ENCODE assay signal across 12 cellular contexts in the genomic region with DNA sequence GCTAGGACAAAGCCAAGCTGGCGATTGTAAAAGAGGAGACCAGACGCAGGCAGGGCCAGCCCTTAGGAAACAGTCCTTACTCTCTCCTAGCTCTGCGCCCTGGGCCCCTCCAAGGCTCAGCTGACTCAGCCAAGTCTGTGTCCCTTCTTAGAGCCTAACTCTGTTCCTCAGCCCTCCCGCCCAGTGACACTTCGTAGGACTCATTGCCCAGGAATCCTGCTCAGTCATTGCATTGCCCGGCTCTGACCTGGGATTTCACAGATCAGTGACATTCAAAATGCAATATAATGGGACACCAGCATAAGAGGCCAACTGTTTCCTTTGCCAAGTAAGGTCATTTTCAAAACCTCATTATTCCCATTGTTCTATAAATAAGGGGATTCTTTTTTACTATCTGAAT.
A peak's percentile ranks its signal among the peaks of the same experiment; 100 is the strongest.
DNase-seq lines count a peak whose midpoint lies in the region; ATAC-seq lines count a peak whose summit lies in the region.
"Had no signal": no experiment of that assay in that cellular context is flagged by ENCODE, and none has a peak within 500 bp of the region (broad histone marks: within the 10 kb centered on the region; RNA-seq: fewer than 3 reads in every experiment).

No MANE protein-coding gene starts in this region.

- H3K36me3 ChIP-seq in NT2/D1 (ENCODE audit: insufficient read depth, insufficient read length, low read length) = no peaks in the 10 kb centered on the region
- no peaks in the 10 kb centered on the region for H3K36me3 ChIP-seq in naive thymus-derived CD4-positive, alpha-beta T cell (ENCODE audit: control insufficient read depth in 2 of 3, insufficient read depth in 3 of 3, low read length in 3 of 3)
- H3K36me3 ChIP-seq: prostate gland had no signal

- H3K27ac Mint-ChIP-seq in naive thymus-derived CD4-positive, alpha-beta T cell = no peak overlapping the region
- H3K27ac Mint-ChIP-seq: activated CD8-positive, alpha-beta memory T cell treated with anti-CD3 and anti-CD28 coated beads, Interleukin-2, amount 10 ng/mL, durations not matched to agents 7 days and 5 days had no signal

- H3K36me3 Mint-ChIP-seq in naive thymus-derived CD4-positive, alpha-beta T cell = no peaks in the 10 kb centered on the region
- H3K36me3 Mint-ChIP-seq: activated CD8-positive, alpha-beta memory T cell treated with anti-CD3 and anti-CD28 coated beads, Interleukin-2, amount 10 ng/mL, durations not matched to agents 7 days and 5 days had no signal

- intact Hi-C loops in naive thymus-derived CD4-positive, alpha-beta T cell (cut with micrococcal nuclease) = no loop called here

- H3K4me1 Mint-ChIP-seq in naive thymus-derived CD4-positive, alpha-beta T cell = peaks cover 6 to 22% (median 16%) of the 10 kb centered on the region in 7 donors

- no peak for ATAC-seq in naive thymus-derived CD4-positive, alpha-beta T cell
- ATAC-seq in GM19351 (IDR thresholded peaks at IDR 0.05; ENCODE audit: unreplicated experiment) = no peak
- ATAC-seq: activated CD8-positive, alpha-beta memory T cell treated with anti-CD3 and anti-CD28 coated beads, Interleukin-2, amount 10 ng/mL, durations not matched to agents 7 days and 5 days had no signal

- peaks cover 25% of the 10 kb centered on the region for H3K4me1 ChIP-seq in NT2/D1 (ENCODE audit: insufficient read depth, insufficient read length)
- peaks cover 0 to 15% of the 10 kb centered on the region in 2 donors for H3K4me1 ChIP-seq in naive thymus-derived CD4-positive, alpha-beta T cell (ENCODE audit: control insufficient read depth in 2 of 2, insufficient read depth in 2 of 2, low read length in 2 of 2)
- H3K4me1 ChIP-seq: prostate gland had no signal

- no peaks in the 10 kb centered on the region for H3K27me3 ChIP-seq in NT2/D1 (ENCODE audit: insufficient read depth, insufficient read length)
- H3K27me3 ChIP-seq in naive thymus-derived CD4-positive, alpha-beta T cell (ENCODE audit: control insufficient read depth in 2 of 2, insufficient read depth in 2 of 2, low read length in 2 of 2) = no peaks in the 10 kb centered on the region

- CTCF ChIA-PET in naive thymus-derived CD4-positive, alpha-beta T cell (lab: Charles Lee) = no interaction called here

- no peak overlapping the region for H3K4me3 ChIP-seq in NT2/D1 (ENCODE audit: insufficient read length, low read depth)
- H3K4me3 ChIP-seq in naive thymus-derived CD4-positive, alpha-beta T cell (ENCODE audit: low read length) = no peak overlapping the region
- H3K4me3 ChIP-seq: prostate gland had no signal

- peaks cover 0 to 8% (median 5%) of the 10 kb centered on the region in 5 donors for H3K27me3 Mint-ChIP-seq in naive thymus-derived CD4-positive, alpha-beta T cell

- H3K9me3 Mint-ChIP-seq in naive thymus-derived CD4-positive, alpha-beta T cell = peaks cover 0 to 5% (median 0%) of the 10 kb centered on the region in 11 donors

- H3K9ac ChIP-seq in NT2/D1 (ENCODE audit: insufficient read length, low read depth) = no peak overlapping the region

- H3K27ac ChIP-seq in epithelial cell of prostate = peak overlapping the region; percentile 6
- no peak overlapping the region for H3K27ac ChIP-seq in naive thymus-derived CD4-positive, alpha-beta T cell (ENCODE audit: low read depth, low read length)
- H3K27ac ChIP-seq: prostate gland had no signal

- in situ Hi-C loops in Caki2 (cut with HindIII; ENCODE audit: low pct_unique_long_range_greater_than_20kb, low sequenced_read_pairs) = no loop called here

- no peak overlapping the region for H3K4me3 Mint-ChIP-seq in naive thymus-derived CD4-positive, alpha-beta T cell
- H3K4me3 Mint-ChIP-seq: activated CD8-positive, alpha-beta memory T cell treated with anti-CD3 and anti-CD28 coated beads, Interleukin-2, amount 10 ng/mL, durations not matched to agents 7 days and 5 days had no signal

- no peaks in the 10 kb centered on the region for H3K9me3 ChIP-seq in NT2/D1 (ENCODE audit: insufficient read depth, low read length)
- H3K9me3 ChIP-seq in naive thymus-derived CD4-positive, alpha-beta T cell (ENCODE audit: control insufficient read depth in 2 of 3, low read length in 3 of 3) = no peaks in the 10 kb centered on the region
- H3K9me3 ChIP-seq: prostate gland had no signal

- POLR2A ChIA-PET in naive thymus-derived CD4-positive, alpha-beta T cell (lab: Charles Lee) = no interaction called here

- DNase-seq in Caki2 (ENCODE audit: low read depth) (peak; percentile 93), NT2/D1 (ENCODE audit: low read depth, low spot score) (peak; percentile 30), epithelial cell of prostate (ENCODE audit: low read depth, low spot score) (no peak), non-pigmented ciliary epithelial cell (ENCODE audit: low read depth) (peak; percentile 75), NCI-H1105 (lab: John Stamatoyannopoulos, UW) (no peak), GOT3 (lab: John Stamatoyannopoulos, UW) (no peak)
- DNase-seq in naive thymus-derived CD4-positive, alpha-beta T cell = no peak
- DNase-seq: activated CD8-positive, alpha-beta memory T cell treated with anti-CD3 and anti-CD28 coated beads, Interleukin-2, amount 10 ng/mL, durations not matched to agents 7 days and 5 days; DMS 273 treated with DMSO at 0.1 percent for 48 hours; NCI-H2107 had no signal

Comparison
In these comparisons a context has a peak if more than half of its experiments do, and no peak if none do; other contexts are left out.
1. DNase-seq: peak in Caki2 (single experiment), NT2/D1 (single experiment) and non-pigmented ciliary epithelial cell (single experiment); none in epithelial cell of prostate (single experiment), NCI-H1105 (single experiment), naive thymus-derived CD4-positive, alpha-beta T cell (0 of 9) and GOT3 (single experiment).